8 cellular contexts compared by ENCODE assay signal in the genomic region with DNA sequence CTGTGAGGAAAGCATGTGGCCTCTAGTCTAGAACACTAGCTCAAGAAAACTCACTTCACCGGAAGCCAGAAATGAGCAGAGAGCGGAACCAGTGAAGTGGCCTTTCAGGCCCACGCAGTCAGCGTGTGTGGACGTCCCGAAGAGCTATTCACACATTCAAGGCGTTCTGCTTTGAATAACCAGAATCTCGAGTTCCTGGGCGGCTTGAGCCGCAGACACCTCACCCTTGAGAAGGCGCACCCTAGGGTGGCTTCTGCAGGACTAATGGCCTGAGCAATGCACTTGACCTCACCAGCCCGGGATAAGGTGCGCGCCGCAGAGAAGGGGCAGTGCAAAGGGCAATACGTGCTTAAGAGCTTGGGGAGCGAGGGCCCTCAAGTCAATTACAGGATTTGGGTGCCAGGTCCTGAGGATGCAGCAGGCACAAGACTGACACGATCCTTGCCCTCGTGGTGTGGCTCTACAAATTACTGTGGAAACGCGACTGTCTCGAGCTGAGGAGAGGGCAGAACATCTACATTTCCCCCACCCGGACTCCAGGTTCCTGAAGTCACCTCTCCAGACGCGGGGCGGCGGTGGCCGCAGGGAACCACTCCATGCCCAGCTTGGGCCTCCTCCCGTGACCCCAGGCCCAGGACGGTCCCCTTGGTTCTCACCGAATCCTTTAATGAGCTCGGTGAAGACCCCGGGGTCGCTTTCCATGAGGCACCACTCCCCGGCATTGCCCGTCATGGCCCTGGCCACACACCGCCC. TPM values are rescaled to one million over a fixed set of nuclear protein-coding genes. Genes with fewer than 3 reads are reported as not detected.
DNase-seq lines count a peak whose midpoint lies in the region; ATAC-seq, FAIRE-seq and TF ChIP-seq lines count a peak whose summit lies in the region.

No MANE protein-coding gene starts in this region.

- H3K36me3 ChIP-seq in Karpas-422 (ENCODE audit: insufficient read depth, low read length) (peaks cover 31% of the 10 kb centered on the region), astrocyte (ENCODE audit: insufficient read depth, low read length) (no peaks in the 10 kb centered on the region)

- H3K36me3 Mint-ChIP-seq in T-helper 17 cell (ENCODE audit: low read depth) (peaks cover 4% of the 10 kb centered on the region), astrocyte (ENCODE audit: low read depth, unreplicated experiment) (no peaks in the 10 kb centered on the region)

- peak overlapping the region; percentile 95 for H3K4me3 ChIP-seq in Karpas-422 (ENCODE audit: low read length)
- peak overlapping the region; percentile 96 for H3K4me3 ChIP-seq in astrocyte (ENCODE audit: insufficient read depth, low read depth, low read length)

- H3K9ac ChIP-seq in Karpas-422 (ENCODE audit: low read length) (peak overlapping the region; percentile 99), astrocyte (ENCODE audit: low read length) (peak overlapping the region; percentile 99)

- no peak for FAIRE-seq in astrocyte (lab: Jason Lieb, UNC)

- H3K27ac Mint-ChIP-seq in T-helper 17 cell (peak overlapping the region; percentile 98), astrocyte (ENCODE audit: unreplicated experiment) (peak overlapping the region; percentile 93)

- H3K27ac ChIP-seq in Karpas-422 (ENCODE audit: low read length) (peak overlapping the region; percentile 81), astrocyte (ENCODE audit: low read depth, low read length) (peak overlapping the region; percentile 99)

- H3K4me3 Mint-ChIP-seq in T-helper 17 cell (peak overlapping the region; percentile 99), astrocyte (ENCODE audit: unreplicated experiment) (peak overlapping the region; percentile 98)

- H3K27me3 ChIP-seq in Karpas-422 (ENCODE audit: low read length) (no peaks in the 10 kb centered on the region), astrocyte (ENCODE audit: insufficient read depth, low read length) (no peaks in the 10 kb centered on the region)

- peaks cover 99% of the 10 kb centered on the region for H3K79me2 ChIP-seq in Karpas-422 (ENCODE audit: low read length)
- peaks cover 98% of the 10 kb centered on the region for H3K79me2 ChIP-seq in astrocyte (ENCODE audit: insufficient read depth, low read length)

- H3K9me3 ChIP-seq in Karpas-422 (ENCODE audit: low read length) (no peaks in the 10 kb centered on the region), T-helper 17 cell (ENCODE audit: control insufficient read depth, low read length, poor library complexity, severe bottlenecking) (no peaks in the 10 kb centered on the region), astrocyte (ENCODE audit: insufficient read depth, low read depth, low read length) (no peaks in the 10 kb centered on the region)

- H3K4me1 ChIP-seq in Karpas-422 (ENCODE audit: low read length), result peaks cover 41% of the 10 kb centered on the region
- H3K4me1 ChIP-seq in astrocyte (ENCODE audit: insufficient read depth, low read length), result peaks cover 17% of the 10 kb centered on the region

- ATAC-seq in GM21786 (IDR thresholded peaks at IDR 0.05; ENCODE audit: unreplicated experiment), result peak; percentile 32
- peak; percentile 9 for ATAC-seq in T-helper 17 cell

- no peak overlapping the region for H2AFZ ChIP-seq in Karpas-422 (ENCODE audit: low read length)
- peak overlapping the region; percentile 89 for H2AFZ ChIP-seq in astrocyte (ENCODE audit: low read depth, low read length)

- peak overlapping the region; percentile 82 for H3K4me2 ChIP-seq in Karpas-422 (ENCODE audit: low read depth, low read length, poor library complexity, severe bottlenecking)
- peak overlapping the region; percentile 96 for H3K4me2 ChIP-seq in astrocyte (ENCODE audit: low read length)

- TF ChIP-seq CTCF in GM10266 (IDR thresholded peaks at IDR 0.05; ENCODE audit: control insufficient read depth, insufficient read depth, low read depth, missing control alignments) (no peak), astrocyte (IDR thresholded peaks at IDR 0.05; ENCODE audit: insufficient read depth, low read depth, low read length) (no peak)

- H3K4me1 Mint-ChIP-seq in T-helper 17 cell, result peaks cover 43% of the 10 kb centered on the region
- H3K4me1 Mint-ChIP-seq in astrocyte (ENCODE audit: low read depth, unreplicated experiment), result peaks cover 10% of the 10 kb centered on the region

- DNase-seq in GM10266 (ENCODE audit: extremely low spot score), result peak; percentile 60
- DNase-seq in Karpas-422, result peak; percentile 89
- DNase-seq in T-helper 17 cell, result peak; percentile 6 to 26 (median 20)
- DNase-seq in astrocyte (ENCODE audit: low read depth), result peak; percentile 50
- peak; percentile 11 for DNase-seq in iPS-NIHi7 (ENCODE audit: extremely low spot score)
- DNase-seq in stimulated activated CD4-positive, alpha-beta T cell treated with anti-CD3 and anti-CD28 coated beads, Interleukin-15, amount 100 ng/mL, for 48 hours (ENCODE audit: low read depth in 2 of 2), result peak; percentile 53 to 60
- DNase-seq in HuH-7.5 (ENCODE audit: low spot score), result no peak

- no peaks in the 10 kb centered on the region for H4K20me1 ChIP-seq in Karpas-422 (ENCODE audit: insufficient read depth, low read depth, low read length)
- peaks cover 17% of the 10 kb centered on the region for H4K20me1 ChIP-seq in astrocyte (ENCODE audit: insufficient read depth, low read length)

- no peaks in the 10 kb centered on the region for H3K9me3 Mint-ChIP-seq in astrocyte (ENCODE audit: unreplicated experiment)

- H3K27me3 Mint-ChIP-seq in T-helper 17 cell (no peaks in the 10 kb centered on the region), astrocyte (ENCODE audit: low read depth, unreplicated experiment) (no peaks in the 10 kb centered on the region)

- H3K9me2 ChIP-seq in Karpas-422 (replicated peaks; ENCODE audit: insufficient read depth, low read length), result no peaks in the 10 kb centered on the region

RNA-seq across cellular contexts. Expression of a gene that starts 0.5 kb away (rescaled TPM):
- total RNA-seq in Karpas-422 (2014; rRNA removed; shearing (Covaris generic); ENCODE audit: low replicate concordance), result 48.8 and 63.4 TPM in 2 replicates
- total RNA-seq in T-helper 17 cell (10 to 100 TPM; 15.5 to 18.9 TPM), astrocyte (26.4 and 33.3 TPM in 2 replicates)

RNA-seq across cellular contexts. Expression of a gene that starts 0.7 kb away (rescaled TPM):
- 107 and 168 TPM in 2 replicates for total RNA-seq in Karpas-422 (2014; rRNA removed; shearing (Covaris generic); ENCODE audit: low replicate concordance)
- total RNA-seq in T-helper 17 cell (10 to 100 TPM; 44.0 to 58.2 TPM), astrocyte (120 and 134 TPM in 2 replicates)

RNA-seq across cellular contexts. Expression of a gene that starts 46.5 kb away (rescaled TPM):
- 13.3 and 30.9 TPM in 2 replicates for total RNA-seq in Karpas-422 (2014; rRNA removed; shearing (Covaris generic); ENCODE audit: low replicate concordance)
- total RNA-seq in T-helper 17 cell (1 to 10 TPM; 7.0 to 7.8 TPM), astrocyte (37.0 and 37.1 TPM in 2 replicates)
